1 cellular context compared by ENCODE assay signal in the genomic region with DNA sequence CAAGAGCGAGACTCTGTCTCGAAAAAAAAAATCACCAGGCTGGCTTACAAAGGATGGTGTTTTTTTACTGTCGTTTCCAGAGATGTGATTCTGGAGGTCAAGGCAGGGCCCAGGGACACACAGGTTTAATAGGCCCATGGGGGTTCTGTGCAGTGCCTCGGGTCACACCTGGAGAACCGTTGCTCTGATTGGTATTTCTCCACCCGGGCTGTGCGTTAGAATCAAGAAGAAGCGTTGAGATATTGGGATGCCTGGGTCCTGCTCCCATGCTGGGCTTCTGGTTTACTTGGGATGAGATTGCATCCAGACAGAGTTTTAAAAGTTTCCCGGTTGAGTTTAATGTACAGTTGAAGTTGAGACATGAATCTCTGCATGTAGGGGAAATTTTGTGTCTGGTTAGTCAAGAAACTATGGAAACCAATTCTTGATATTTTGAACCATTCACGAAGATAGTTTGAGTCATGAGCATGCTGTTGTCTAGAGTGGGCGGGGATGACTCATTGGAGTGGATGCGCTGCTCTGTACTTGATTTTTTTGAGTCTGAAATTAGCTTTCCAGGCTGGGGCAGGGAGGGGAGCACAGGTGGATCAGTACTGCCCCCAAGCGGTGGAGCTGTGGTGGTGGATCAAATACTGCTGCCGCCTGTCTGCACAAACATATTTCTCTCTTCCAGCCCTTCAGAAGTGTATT.
A peak's percentile ranks its signal among the peaks of the same experiment; 100 is the strongest.
TF ChIP-seq lines count a peak whose summit lies in the region.

No MANE protein-coding gene starts in this region.

TF ChIP-seq in HepG2, 621 proteins besides CTCF, POLR2A, EP300 and RAD21 (continued from another document and continues in another):
- TF ChIP-seq AGO2 (optimal IDR thresholded peaks at IDR 0.05; ENCODE audit: low read depth, low read length) (no peak), ZNF263 (CRISPR knock-in tag; IDR thresholded peaks at IDR 0.05) (0 out of 2 replicates have a peak, but pooled peaks have one; percentile 20), ARNT2 (CRISPR knock-in tag; IDR thresholded peaks at IDR 0.05; ENCODE audit: low read depth) (no peak; the same call in 1 of the 2 replicates), MIXL1 (CRISPR knock-in tag; IDR thresholded peaks at IDR 0.05) (no peak), HOXA5 (CRISPR knock-in tag; IDR thresholded peaks at IDR 0.05) (peak; percentile 18; the same call in 1 of the 2 replicates), BCL6 (CRISPR knock-in tag; IDR thresholded peaks at IDR 0.05) (peak; percentile 28; the same call in 1 of the 2 replicates), BRCA1 (CRISPR knock-in tag; IDR thresholded peaks at IDR 0.05) (peak; percentile 24; the same call in 1 of the 2 replicates), FOXK1 (CRISPR knock-in tag; IDR thresholded peaks at IDR 0.05; ENCODE audit: borderline replicate concordance, low read depth) (peak; percentile 33; the same call in 1 of the 2 replicates), ZNF839 (CRISPR knock-in tag; IDR thresholded peaks at IDR 0.05; ENCODE audit: borderline replicate concordance) (no peak), SIN3A (IDR thresholded peaks at IDR 0.05; ENCODE audit: borderline replicate concordance, low read depth, low read length) (0 out of 2 replicates have a peak, but pooled peaks have one; percentile 43), XRCC5 (optimal IDR thresholded peaks at IDR 0.05; ENCODE audit: low read length) (peak; percentile 88), CREB1 (IDR thresholded peaks at IDR 0.05) (0 out of 2 replicates have a peak, but pooled peaks have one; percentile 8), CREB1 (CRISPR knock-in tag; IDR thresholded peaks at IDR 0.05) (no peak), ZFY (CRISPR knock-in tag; IDR thresholded peaks at IDR 0.05) (0 out of 2 replicates have a peak, but pooled peaks have one; percentile 5), ZNF12 (CRISPR knock-in tag; IDR thresholded peaks at IDR 0.05) (peak; percentile 84), NR2F6 (IDR thresholded peaks at IDR 0.05) (no peak), NR2F6 (CRISPR knock-in tag; IDR thresholded peaks at IDR 0.05) (no peak), KLF11 (CRISPR knock-in tag; IDR thresholded peaks at IDR 0.05) (0 out of 2 replicates have a peak, but pooled peaks have one; percentile 50), AKAP8 (CRISPR knock-in tag; IDR thresholded peaks at IDR 0.05) (peak; percentile 17; the same call in 1 of the 2 replicates), ZBTB38 (CRISPR knock-in tag; IDR thresholded peaks at IDR 0.05) (peak; percentile 75), ZNF605 (CRISPR knock-in tag; IDR thresholded peaks at IDR 0.05) (no peak), STAG1 (CRISPR knock-in tag; IDR thresholded peaks at IDR 0.05) (peak; percentile 99), PPARG (CRISPR knock-in tag; conservative IDR thresholded peaks at IDR 0.05) (peak; percentile 36; the same call in 1 of the 2 replicates), ZNF350 (CRISPR knock-in tag; IDR thresholded peaks at IDR 0.05; ENCODE audit: borderline replicate concordance, low read depth) (0 out of 2 replicates have a peak, but pooled peaks have one; percentile 33), MED1 (CRISPR knock-in tag; IDR thresholded peaks at IDR 0.05) (peak; percentile 60), SP1 (IDR thresholded peaks at IDR 0.05) (no peak), SP1 (CRISPR knock-in tag; IDR thresholded peaks at IDR 0.05) (no peak)
- TF ChIP-seq, protein P1, sequence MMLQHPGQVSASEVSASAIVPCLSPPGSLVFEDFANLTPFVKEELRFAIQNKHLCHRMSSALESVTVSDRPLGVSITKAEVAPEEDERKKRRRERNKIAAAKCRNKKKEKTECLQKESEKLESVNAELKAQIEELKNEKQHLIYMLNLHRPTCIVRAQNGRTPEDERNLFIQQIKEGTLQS (CRISPR knock-in tag; IDR thresholded peaks at IDR 0.05), result peak; percentile 76
- TF ChIP-seq, protein P2, sequence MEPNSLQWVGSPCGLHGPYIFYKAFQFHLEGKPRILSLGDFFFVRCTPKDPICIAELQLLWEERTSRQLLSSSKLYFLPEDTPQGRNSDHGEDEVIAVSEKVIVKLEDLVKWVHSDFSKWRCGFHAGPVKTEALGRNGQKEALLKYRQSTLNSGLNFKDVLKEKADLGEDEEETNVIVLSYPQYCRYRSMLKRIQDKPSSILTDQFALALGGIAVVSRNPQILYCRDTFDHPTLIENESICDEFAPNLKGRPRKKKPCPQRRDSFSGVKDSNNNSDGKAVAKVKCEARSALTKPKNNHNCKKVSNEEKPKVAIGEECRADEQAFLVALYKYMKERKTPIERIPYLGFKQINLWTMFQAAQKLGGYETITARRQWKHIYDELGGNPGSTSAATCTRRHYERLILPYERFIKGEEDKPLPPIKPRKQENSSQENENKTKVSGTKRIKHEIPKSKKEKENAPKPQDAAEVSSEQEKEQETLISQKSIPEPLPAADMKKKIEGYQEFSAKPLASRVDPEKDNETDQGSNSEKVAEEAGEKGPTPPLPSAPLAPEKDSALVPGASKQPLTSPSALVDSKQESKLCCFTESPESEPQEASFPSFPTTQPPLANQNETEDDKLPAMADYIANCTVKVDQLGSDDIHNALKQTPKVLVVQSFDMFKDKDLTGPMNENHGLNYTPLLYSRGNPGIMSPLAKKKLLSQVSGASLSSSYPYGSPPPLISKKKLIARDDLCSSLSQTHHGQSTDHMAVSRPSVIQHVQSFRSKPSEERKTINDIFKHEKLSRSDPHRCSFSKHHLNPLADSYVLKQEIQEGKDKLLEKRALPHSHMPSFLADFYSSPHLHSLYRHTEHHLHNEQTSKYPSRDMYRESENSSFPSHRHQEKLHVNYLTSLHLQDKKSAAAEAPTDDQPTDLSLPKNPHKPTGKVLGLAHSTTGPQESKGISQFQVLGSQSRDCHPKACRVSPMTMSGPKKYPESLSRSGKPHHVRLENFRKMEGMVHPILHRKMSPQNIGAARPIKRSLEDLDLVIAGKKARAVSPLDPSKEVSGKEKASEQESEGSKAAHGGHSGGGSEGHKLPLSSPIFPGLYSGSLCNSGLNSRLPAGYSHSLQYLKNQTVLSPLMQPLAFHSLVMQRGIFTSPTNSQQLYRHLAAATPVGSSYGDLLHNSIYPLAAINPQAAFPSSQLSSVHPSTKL (CRISPR knock-in tag; IDR thresholded peaks at IDR 0.05), result peak; percentile 72
- TF ChIP-seq, protein P3, sequence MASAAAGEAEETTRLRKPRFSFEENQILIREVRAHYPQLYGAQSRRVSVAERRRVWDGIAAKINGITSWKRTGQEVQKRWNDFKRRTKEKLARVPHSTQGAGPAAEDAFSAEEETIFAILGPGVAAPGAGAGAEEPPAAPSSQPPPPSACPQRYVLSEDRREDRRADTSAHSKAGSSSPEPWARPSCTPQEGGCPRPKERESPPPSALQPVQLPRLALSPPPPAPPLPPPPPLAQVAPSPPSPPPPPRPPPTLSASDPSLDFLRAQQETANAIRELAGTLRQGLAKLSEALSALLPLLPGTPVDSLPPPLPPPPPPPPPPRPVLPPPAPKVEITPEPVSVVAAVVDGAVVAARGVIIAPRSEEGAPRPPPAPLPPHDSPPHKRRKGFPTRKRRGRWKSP (CRISPR knock-in tag; IDR thresholded peaks at IDR 0.05), result 0 out of 2 replicates have a peak, but pooled peaks have one; percentile 20
- TF ChIP-seq, protein P4, sequence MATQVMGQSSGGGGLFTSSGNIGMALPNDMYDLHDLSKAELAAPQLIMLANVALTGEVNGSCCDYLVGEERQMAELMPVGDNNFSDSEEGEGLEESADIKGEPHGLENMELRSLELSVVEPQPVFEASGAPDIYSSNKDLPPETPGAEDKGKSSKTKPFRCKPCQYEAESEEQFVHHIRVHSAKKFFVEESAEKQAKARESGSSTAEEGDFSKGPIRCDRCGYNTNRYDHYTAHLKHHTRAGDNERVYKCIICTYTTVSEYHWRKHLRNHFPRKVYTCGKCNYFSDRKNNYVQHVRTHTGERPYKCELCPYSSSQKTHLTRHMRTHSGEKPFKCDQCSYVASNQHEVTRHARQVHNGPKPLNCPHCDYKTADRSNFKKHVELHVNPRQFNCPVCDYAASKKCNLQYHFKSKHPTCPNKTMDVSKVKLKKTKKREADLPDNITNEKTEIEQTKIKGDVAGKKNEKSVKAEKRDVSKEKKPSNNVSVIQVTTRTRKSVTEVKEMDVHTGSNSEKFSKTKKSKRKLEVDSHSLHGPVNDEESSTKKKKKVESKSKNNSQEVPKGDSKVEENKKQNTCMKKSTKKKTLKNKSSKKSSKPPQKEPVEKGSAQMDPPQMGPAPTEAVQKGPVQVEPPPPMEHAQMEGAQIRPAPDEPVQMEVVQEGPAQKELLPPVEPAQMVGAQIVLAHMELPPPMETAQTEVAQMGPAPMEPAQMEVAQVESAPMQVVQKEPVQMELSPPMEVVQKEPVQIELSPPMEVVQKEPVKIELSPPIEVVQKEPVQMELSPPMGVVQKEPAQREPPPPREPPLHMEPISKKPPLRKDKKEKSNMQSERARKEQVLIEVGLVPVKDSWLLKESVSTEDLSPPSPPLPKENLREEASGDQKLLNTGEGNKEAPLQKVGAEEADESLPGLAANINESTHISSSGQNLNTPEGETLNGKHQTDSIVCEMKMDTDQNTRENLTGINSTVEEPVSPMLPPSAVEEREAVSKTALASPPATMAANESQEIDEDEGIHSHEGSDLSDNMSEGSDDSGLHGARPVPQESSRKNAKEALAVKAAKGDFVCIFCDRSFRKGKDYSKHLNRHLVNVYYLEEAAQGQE (IDR thresholded peaks at IDR 0.05; ENCODE audit: borderline replicate concordance in 1 of 2, low read depth in 1 of 2, low read length in 2 of 2), result no peak
- TF ChIP-seq, protein P5, sequence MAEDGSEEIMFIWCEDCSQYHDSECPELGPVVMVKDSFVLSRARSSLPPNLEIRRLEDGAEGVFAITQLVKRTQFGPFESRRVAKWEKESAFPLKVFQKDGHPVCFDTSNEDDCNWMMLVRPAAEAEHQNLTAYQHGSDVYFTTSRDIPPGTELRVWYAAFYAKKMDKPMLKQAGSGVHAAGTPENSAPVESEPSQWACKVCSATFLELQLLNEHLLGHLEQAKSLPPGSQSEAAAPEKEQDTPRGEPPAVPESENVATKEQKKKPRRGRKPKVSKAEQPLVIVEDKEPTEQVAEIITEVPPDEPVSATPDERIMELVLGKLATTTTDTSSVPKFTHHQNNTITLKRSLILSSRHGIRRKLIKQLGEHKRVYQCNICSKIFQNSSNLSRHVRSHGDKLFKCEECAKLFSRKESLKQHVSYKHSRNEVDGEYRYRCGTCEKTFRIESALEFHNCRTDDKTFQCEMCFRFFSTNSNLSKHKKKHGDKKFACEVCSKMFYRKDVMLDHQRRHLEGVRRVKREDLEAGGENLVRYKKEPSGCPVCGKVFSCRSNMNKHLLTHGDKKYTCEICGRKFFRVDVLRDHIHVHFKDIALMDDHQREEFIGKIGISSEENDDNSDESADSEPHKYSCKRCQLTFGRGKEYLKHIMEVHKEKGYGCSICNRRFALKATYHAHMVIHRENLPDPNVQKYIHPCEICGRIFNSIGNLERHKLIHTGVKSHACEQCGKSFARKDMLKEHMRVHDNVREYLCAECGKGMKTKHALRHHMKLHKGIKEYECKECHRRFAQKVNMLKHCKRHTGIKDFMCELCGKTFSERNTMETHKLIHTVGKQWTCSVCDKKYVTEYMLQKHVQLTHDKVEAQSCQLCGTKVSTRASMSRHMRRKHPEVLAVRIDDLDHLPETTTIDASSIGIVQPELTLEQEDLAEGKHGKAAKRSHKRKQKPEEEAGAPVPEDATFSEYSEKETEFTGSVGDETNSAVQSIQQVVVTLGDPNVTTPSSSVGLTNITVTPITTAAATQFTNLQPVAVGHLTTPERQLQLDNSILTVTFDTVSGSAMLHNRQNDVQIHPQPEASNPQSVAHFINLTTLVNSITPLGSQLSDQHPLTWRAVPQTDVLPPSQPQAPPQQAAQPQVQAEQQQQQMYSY (CRISPR knock-in tag; IDR thresholded peaks at IDR 0.05), result peak; percentile 62; the same call in 1 of the 2 replicates
- TF ChIP-seq, protein P6, sequence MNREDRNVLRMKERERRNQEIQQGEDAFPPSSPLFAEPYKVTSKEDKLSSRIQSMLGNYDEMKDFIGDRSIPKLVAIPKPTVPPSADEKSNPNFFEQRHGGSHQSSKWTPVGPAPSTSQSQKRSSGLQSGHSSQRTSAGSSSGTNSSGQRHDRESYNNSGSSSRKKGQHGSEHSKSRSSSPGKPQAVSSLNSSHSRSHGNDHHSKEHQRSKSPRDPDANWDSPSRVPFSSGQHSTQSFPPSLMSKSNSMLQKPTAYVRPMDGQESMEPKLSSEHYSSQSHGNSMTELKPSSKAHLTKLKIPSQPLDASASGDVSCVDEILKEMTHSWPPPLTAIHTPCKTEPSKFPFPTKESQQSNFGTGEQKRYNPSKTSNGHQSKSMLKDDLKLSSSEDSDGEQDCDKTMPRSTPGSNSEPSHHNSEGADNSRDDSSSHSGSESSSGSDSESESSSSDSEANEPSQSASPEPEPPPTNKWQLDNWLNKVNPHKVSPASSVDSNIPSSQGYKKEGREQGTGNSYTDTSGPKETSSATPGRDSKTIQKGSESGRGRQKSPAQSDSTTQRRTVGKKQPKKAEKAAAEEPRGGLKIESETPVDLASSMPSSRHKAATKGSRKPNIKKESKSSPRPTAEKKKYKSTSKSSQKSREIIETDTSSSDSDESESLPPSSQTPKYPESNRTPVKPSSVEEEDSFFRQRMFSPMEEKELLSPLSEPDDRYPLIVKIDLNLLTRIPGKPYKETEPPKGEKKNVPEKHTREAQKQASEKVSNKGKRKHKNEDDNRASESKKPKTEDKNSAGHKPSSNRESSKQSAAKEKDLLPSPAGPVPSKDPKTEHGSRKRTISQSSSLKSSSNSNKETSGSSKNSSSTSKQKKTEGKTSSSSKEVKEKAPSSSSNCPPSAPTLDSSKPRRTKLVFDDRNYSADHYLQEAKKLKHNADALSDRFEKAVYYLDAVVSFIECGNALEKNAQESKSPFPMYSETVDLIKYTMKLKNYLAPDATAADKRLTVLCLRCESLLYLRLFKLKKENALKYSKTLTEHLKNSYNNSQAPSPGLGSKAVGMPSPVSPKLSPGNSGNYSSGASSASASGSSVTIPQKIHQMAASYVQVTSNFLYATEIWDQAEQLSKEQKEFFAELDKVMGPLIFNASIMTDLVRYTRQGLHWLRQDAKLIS (CRISPR knock-in tag; IDR thresholded peaks at IDR 0.05), result no peak
- TF ChIP-seq, protein P7, sequence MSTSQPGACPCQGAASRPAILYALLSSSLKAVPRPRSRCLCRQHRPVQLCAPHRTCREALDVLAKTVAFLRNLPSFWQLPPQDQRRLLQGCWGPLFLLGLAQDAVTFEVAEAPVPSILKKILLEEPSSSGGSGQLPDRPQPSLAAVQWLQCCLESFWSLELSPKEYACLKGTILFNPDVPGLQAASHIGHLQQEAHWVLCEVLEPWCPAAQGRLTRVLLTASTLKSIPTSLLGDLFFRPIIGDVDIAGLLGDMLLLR (CRISPR knock-in tag; IDR thresholded peaks at IDR 0.05), result no peak
- TF ChIP-seq, protein P8, sequence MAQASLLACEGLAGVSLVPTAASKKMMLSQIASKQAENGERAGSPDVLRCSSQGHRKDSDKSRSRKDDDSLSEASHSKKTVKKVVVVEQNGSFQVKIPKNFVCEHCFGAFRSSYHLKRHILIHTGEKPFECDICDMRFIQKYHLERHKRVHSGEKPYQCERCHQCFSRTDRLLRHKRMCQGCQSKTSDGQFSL (CRISPR knock-in tag; IDR thresholded peaks at IDR 0.05), result no peak
- TF ChIP-seq, protein P9, sequence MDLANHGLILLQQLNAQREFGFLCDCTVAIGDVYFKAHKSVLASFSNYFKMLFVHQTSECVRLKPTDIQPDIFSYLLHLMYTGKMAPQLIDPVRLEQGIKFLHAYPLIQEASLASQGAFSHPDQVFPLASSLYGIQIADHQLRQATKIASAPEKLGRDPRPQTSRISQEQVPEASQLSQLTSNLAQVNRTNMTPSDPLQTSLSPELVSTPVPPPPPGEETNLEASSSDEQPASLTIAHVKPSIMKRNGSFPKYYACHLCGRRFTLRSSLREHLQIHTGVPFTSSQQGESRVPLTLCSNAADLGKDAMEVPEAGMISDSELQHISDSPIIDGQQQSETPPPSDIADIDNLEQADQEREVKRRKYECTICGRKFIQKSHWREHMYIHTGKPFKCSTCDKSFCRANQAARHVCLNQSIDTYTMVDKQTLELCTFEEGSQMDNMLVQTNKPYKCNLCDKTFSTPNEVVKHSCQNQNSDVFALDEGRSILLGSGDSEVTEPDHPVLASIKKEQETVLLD (CRISPR knock-in tag; IDR thresholded peaks at IDR 0.05; ENCODE audit: low read depth), result peak; percentile 27; the same call in 1 of the 2 replicates
